In genomic region chrX:41336447-41336846, GRCh38 we compare ENCODE assay signal across 8 cellular contexts. TPM values are rescaled to one million over a fixed set of nuclear protein-coding genes. Genes with fewer than 3 reads are reported as not detected.
DNase-seq lines count a peak whose midpoint lies in the region; FAIRE-seq and TF ChIP-seq lines count a peak whose summit lies in the region.

No MANE protein-coding gene starts in this region.

- H3K4me3 ChIP-seq in hepatocyte (peak overlapping the region; percentile 76), skeletal muscle satellite cell (ENCODE audit: low read length) (peak overlapping the region; percentile 94)

- H4K20me1 ChIP-seq in H9 (ENCODE audit: control insufficient read depth, insufficient read depth, insufficient read length) (no peaks in the 10 kb centered on the region), hepatocyte (ENCODE audit: insufficient read depth, poor library complexity, severe bottlenecking) (peaks cover 65% of the 10 kb centered on the region)

- H3K79me2 ChIP-seq in H9 (ENCODE audit: insufficient read depth, low read length), result peaks cover 56% of the 10 kb centered on the region
- H3K79me2 ChIP-seq in hepatocyte, result peaks cover 73% of the 10 kb centered on the region

- H3K9me2 ChIP-seq in hepatocyte (replicated peaks; ENCODE audit: insufficient read depth), result no peaks in the 10 kb centered on the region

- H2BK12ac ChIP-seq in H9 (ENCODE audit: insufficient read length, low read depth, low read length), result no peak overlapping the region

- H3K36me3 Mint-ChIP-seq in H9 (ENCODE audit: insufficient read depth in 1 of 3, low read depth in 3 of 3), result peaks cover 42 to 71% (median 66%) of the 10 kb centered on the region in 3 experiments
- peaks cover 60% of the 10 kb centered on the region for H3K36me3 Mint-ChIP-seq in activated CD4-positive, alpha-beta memory T cell treated with anti-CD3 and anti-CD28 coated beads for 36 hours

- H3T11ph ChIP-seq in H9 (ENCODE audit: low read length), result no peak overlapping the region

- WGBS in H9 (ENCODE audit: extremely low coverage, insufficient read length, low lambda C conversion rate), result no CpG with 5 or more reads among the region's 7 CpGs
- WGBS in hepatocyte (ENCODE audit: low lambda C conversion rate, missing lambda C conversion rate), result 56% methylated on average over 7 of the region's 7 CpGs

- H3K23ac ChIP-seq in H9 (ENCODE audit: insufficient read length, low read depth, low read length), result no peak overlapping the region

- H2BK120ac ChIP-seq in H9 (ENCODE audit: low read depth, low read length, poor library complexity, severe bottlenecking), result no peak overlapping the region

- POLR2A ChIA-PET in activated CD4-positive, alpha-beta memory T cell treated with anti-CD3 and anti-CD28 coated beads for 36 hours (lab: Charles Lee), result interaction anchor here (0.9 to 1.9 kb wide), 7 partner anchors 9 to 107 kb away, joined by 3 to 7 read pairs (median 3); no protein-coding TSS in a partner anchor

- no peak overlapping the region for H2BK5ac ChIP-seq in H9 (ENCODE audit: insufficient read length, low read length)

- no peak overlapping the region for H2BK20ac ChIP-seq in H9 (ENCODE audit: low read depth, low read length, poor library complexity, severe bottlenecking)

- no peak overlapping the region for H2AK5ac ChIP-seq in H9 (ENCODE audit: insufficient read length, low read length)

- H2BK15ac ChIP-seq in H9 (ENCODE audit: low read depth, low read length), result no peak overlapping the region

- DNase-seq in H9, result no peak
- no peak for DNase-seq in activated CD4-positive, alpha-beta memory T cell treated with anti-CD3 and anti-CD28 coated beads for 36 hours
- DNase-seq in hepatocyte (ENCODE audit: low spot score), result no peak
- no peak for DNase-seq in NOMO-1 treated with dmso at 0.1 percent for 144 hours (lab: John Stamatoyannopoulos, UW; ENCODE audit: unreplicated experiment)
- DNase-seq in GM12892 (ENCODE audit: insufficient read length), result no peak
- no peak for DNase-seq in EL
- DNase-seq in stimulated activated CD8-positive, alpha-beta memory T cell treated with anti-CD3 and anti-CD28 coated beads, Interleukin-4, amount 100 ng/mL, for 48 hours, result no peak

- no peak overlapping the region for H3K18ac ChIP-seq in H9 (ENCODE audit: insufficient read length, low read depth, low read length)

- H3K9ac ChIP-seq in H9 (ENCODE audit: extremely low read depth, insufficient read length, low read length) (peak overlapping the region; percentile 99), skeletal muscle satellite cell (ENCODE audit: low read depth, low read length) (peak overlapping the region; percentile 99)

- CTCF ChIA-PET in activated CD4-positive, alpha-beta memory T cell treated with anti-CD3 and anti-CD28 coated beads for 36 hours (lab: Charles Lee), result interaction anchor here (1.5 kb wide), 1 partner anchor 10 kb away, joined by 3 read pairs; no protein-coding TSS in a partner anchor

- H3K27me3 Mint-ChIP-seq in H9 (ENCODE audit: low read depth), result no peaks in the 10 kb centered on the region; the same call in 1 of the 2 replicates
- H3K27me3 Mint-ChIP-seq in activated CD4-positive, alpha-beta memory T cell treated with anti-CD3 and anti-CD28 coated beads for 36 hours, result peaks cover 1% of the 10 kb centered on the region

- peaks cover 10% of the 10 kb centered on the region for H3K23me2 ChIP-seq in H9 (ENCODE audit: insufficient read length, low read depth, low read length, poor library complexity, severe bottlenecking)

- H3K9me3 ChIP-seq in H9 (ENCODE audit: control insufficient read depth, low read depth, low read length) (no peaks in the 10 kb centered on the region), hepatocyte (ENCODE audit: low read depth) (no peaks in the 10 kb centered on the region), skeletal muscle satellite cell (replicated peaks; ENCODE audit: low read length) (no peaks in the 10 kb centered on the region)

- H3K27me3 ChIP-seq in H9 (ENCODE audit: insufficient read depth, low read length), result no peaks in the 10 kb centered on the region
- H3K27me3 ChIP-seq in hepatocyte, result no peaks in the 10 kb centered on the region
- no peaks in the 10 kb centered on the region for H3K27me3 ChIP-seq in skeletal muscle satellite cell (ENCODE audit: control insufficient read depth, insufficient read depth, low read length)

- H4K91ac ChIP-seq in H9 (ENCODE audit: insufficient read length, low read depth, low read length), result no peak overlapping the region

- H3K27ac Mint-ChIP-seq in H9, result no peak overlapping the region; a peak in 1 of 7 replicates
- H3K27ac Mint-ChIP-seq in activated CD4-positive, alpha-beta memory T cell treated with anti-CD3 and anti-CD28 coated beads for 36 hours, result peak overlapping the region; percentile 100

- intact Hi-C loops in activated CD4-positive, alpha-beta memory T cell treated with anti-CD3 and anti-CD28 coated beads for 36 hours (cut with micrococcal nuclease), result no loop called here

- H2AFZ ChIP-seq in H9 (ENCODE audit: low read length), result no peak overlapping the region
- H2AFZ ChIP-seq in hepatocyte, result no peak overlapping the region

- no peak overlapping the region for H4K5ac ChIP-seq in H9 (ENCODE audit: insufficient read length, low read depth, low read length)

- peak overlapping the region; percentile 92 to 93 for H3K4me3 Mint-ChIP-seq in H9
- peak overlapping the region; percentile 93 for H3K4me3 Mint-ChIP-seq in activated CD4-positive, alpha-beta memory T cell treated with anti-CD3 and anti-CD28 coated beads for 36 hours

- no peak overlapping the region for H3K4ac ChIP-seq in H9 (ENCODE audit: low read depth, low read length)

- no peak for FAIRE-seq in GM12892 (lab: Jason Lieb, UNC)

- H3K36me3 ChIP-seq in hepatocyte (replicated peaks; ENCODE audit: insufficient read depth, low read depth) (no peaks in the 10 kb centered on the region), skeletal muscle satellite cell (ENCODE audit: insufficient read depth, low read length) (peaks cover 40% of the 10 kb centered on the region)

- H3K27ac ChIP-seq in H9 (ENCODE audit: insufficient read length, low read depth, low read length), result no peak overlapping the region
- H3K27ac ChIP-seq in hepatocyte, result peak overlapping the region; percentile 21

- H3K4me2 ChIP-seq in H9 (ENCODE audit: insufficient read depth, insufficient read length, low read length) (peak overlapping the region; percentile 78), hepatocyte (peak overlapping the region; percentile 85), skeletal muscle satellite cell (ENCODE audit: low read length) (peak overlapping the region; percentile 94)

- H3K56ac ChIP-seq in H9 (ENCODE audit: insufficient read length, low read depth, low read length), result no peak overlapping the region

- peaks cover 3% of the 10 kb centered on the region; the same call in 1 of the 2 replicates for H3K4me1 ChIP-seq in H9 (ENCODE audit: insufficient read depth, low read length)
- H3K4me1 ChIP-seq in hepatocyte (ENCODE audit: insufficient read depth), result peaks cover 6% of the 10 kb centered on the region
- peaks cover 43% of the 10 kb centered on the region for H3K4me1 ChIP-seq in skeletal muscle satellite cell (ENCODE audit: control insufficient read depth, insufficient read depth, low read length)

- H3K4me1 Mint-ChIP-seq in H9, result peaks cover 14 to 34% of the 10 kb centered on the region in 2 experiments; a peak in 3 of 4 replicates
- peaks cover 31% of the 10 kb centered on the region for H3K4me1 Mint-ChIP-seq in activated CD4-positive, alpha-beta memory T cell treated with anti-CD3 and anti-CD28 coated beads for 36 hours (ENCODE audit: low read depth)

- no peak overlapping the region for H3K14ac ChIP-seq in H9 (ENCODE audit: insufficient read depth, low read length)

- no peak overlapping the region for H4K8ac ChIP-seq in H9 (replicated peaks; ENCODE audit: insufficient read length, low read depth, low read length)

- H3K79me1 ChIP-seq in H9 (ENCODE audit: insufficient read depth, low read depth, low read length, poor library complexity, severe bottlenecking), result no peaks in the 10 kb centered on the region

- H3K9me3 Mint-ChIP-seq in H9, result peaks cover 55 to 61% of the 10 kb centered on the region in 2 experiments
- no peaks in the 10 kb centered on the region for H3K9me3 Mint-ChIP-seq in activated CD4-positive, alpha-beta memory T cell treated with anti-CD3 and anti-CD28 coated beads for 36 hours

- TF ChIP-seq CTCF in H9 (conservative IDR thresholded peaks at IDR 0.05), result no peak
- TF ChIP-seq CTCF in hepatocyte (IDR thresholded peaks at IDR 0.05; ENCODE audit: poor library complexity), result no peak

- TF ChIP-seq POLR2A in GM12892 (IDR thresholded peaks at IDR 0.05; ENCODE audit: low read depth, low read length), result no peak

RNA-seq across cellular contexts. Expression of gene DDX3X, which starts 2.5 kb away (rescaled TPM):
- 328 and 338 TPM in 2 replicates for total RNA-seq in H9 (2021)
- 100 to 1,000 TPM; 216 to 218 TPM for total RNA-seq in activated CD4-positive, alpha-beta memory T cell treated with anti-CD3 and anti-CD28 coated beads for 36 hours
- 179 and 202 TPM in 2 replicates for total RNA-seq in hepatocyte
- polyA plus RNA-seq in hepatocyte, result 109 and 124 TPM in 2 replicates
- total RNA-seq in skeletal muscle satellite cell (2012; rRNA removed), result 92.8 and 138 TPM in 2 replicates
- 141 TPM for polyA plus RNA-seq in GM12892 (2012; ENCODE audit: missing spikeins)
